ENCODE assay signal across 8 cellular contexts in the genomic region with DNA sequence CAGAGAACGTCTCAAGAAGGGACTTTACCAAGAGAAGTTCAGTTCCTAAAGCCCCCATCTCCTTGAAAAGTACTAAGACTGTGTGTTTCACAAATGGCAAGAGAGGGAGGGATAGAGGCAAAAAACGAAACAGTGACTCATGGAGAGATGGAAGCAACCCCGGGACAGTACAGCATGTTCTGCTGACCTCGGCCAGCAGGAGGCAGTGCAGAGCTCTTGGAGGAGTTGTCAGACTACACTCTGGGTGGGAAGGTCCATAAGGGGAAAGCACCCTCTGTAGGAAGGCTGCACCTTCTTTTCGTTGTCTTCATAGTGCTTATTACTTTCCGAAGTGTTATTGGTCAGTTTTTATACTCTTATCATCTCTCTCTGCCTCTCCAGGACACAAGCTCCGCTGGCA.
A peak's percentile ranks its signal among the peaks of the same experiment; 100 is the strongest.
DNase-seq lines count a peak whose midpoint lies in the region; ATAC-seq, FAIRE-seq and TF ChIP-seq lines count a peak whose summit lies in the region.

No MANE protein-coding gene starts in this region.

- H3K36me3 ChIP-seq in BJ (ENCODE audit: control insufficient read depth, insufficient read depth, low read length) (no peaks in the 10 kb centered on the region), esophagus muscularis mucosa (no peaks in the 10 kb centered on the region), pancreas (no peaks in the 10 kb centered on the region)

- H3K4me1 ChIP-seq in esophagus muscularis mucosa (no peaks in the 10 kb centered on the region), pancreas (no peaks in the 10 kb centered on the region)

- no peak overlapping the region for H3K27ac ChIP-seq in esophagus muscularis mucosa (replicated peaks in 1 of 4)
- H3K27ac ChIP-seq in pancreas, result no peak overlapping the region

- 45% methylated on average over 7 of the region's 7 CpGs for WGBS in esophagus muscularis mucosa
- WGBS in pancreas, 2 donors, result 35 to 49% methylated on average over 7 of the region's 7 CpGs

- H3K4me3 ChIP-seq in BJ (ENCODE audit: low read depth, low read length) (no peak overlapping the region), esophagus muscularis mucosa (no peak overlapping the region), pancreas (no peak overlapping the region)

- intact Hi-C loops in esophagus muscularis mucosa (cut with DNase I), result loop anchor here (10.0 kb wide), 1 partner anchor 796 kb away; no protein-coding TSS in a partner anchor
- intact Hi-C loops in pancreas (cut with DNase I), result no loop called here

- DNase-seq in BJ (ENCODE audit: low read depth), result no peak
- peak; percentile 58 for DNase-seq in GM20000 (ENCODE audit: low spot score)
- DNase-seq in NCI-H2081 treated with DMSO at 0.1 percent for 48 hours (lab: John Stamatoyannopoulos, UW), result peak; percentile 6
- DNase-seq in activated CD8-positive, alpha-beta memory T cell treated with anti-CD3 and anti-CD28 coated beads for 24 hours, result peak; percentile 90
- no peak for DNase-seq in esophagus muscularis mucosa (ENCODE audit: extremely low spot score)
- DNase-seq in pancreas, result peak in 5 of 6 donors; percentile 17 to 81 (median 42)

- H3K9me3 ChIP-seq in esophagus muscularis mucosa (no peaks in the 10 kb centered on the region), pancreas (no peaks in the 10 kb centered on the region)

- TF ChIP-seq EP300 in esophagus muscularis mucosa (IDR thresholded peaks at IDR 0.05), result no peak

- TF ChIP-seq POLR2A in esophagus muscularis mucosa (IDR thresholded peaks at IDR 0.05; ENCODE audit: low read depth), result no peak

- POLR2A ChIA-PET in BJ (lab: Charles Lee), result no interaction called here

- no peak for FAIRE-seq in pancreas (lab: Jason Lieb, UNC)

- CTCF ChIA-PET in BJ (lab: Yijun Ruan, JAX), result interaction anchor here (0.6 to 7.5 kb wide), 17 partner anchors 8 to 863 kb away, joined by 3 to 65 read pairs (median 5); a partner anchor contains a TSS

- TF ChIP-seq CTCF in BJ (IDR thresholded peaks at IDR 0.05; ENCODE audit: insufficient read depth, low read depth, low read length) (peak; percentile 50), GM20000 (IDR thresholded peaks at IDR 0.05; ENCODE audit: extremely low read depth, missing control alignments) (peak; percentile 52), esophagus muscularis mucosa (IDR thresholded peaks at IDR 0.05) (peak in 2 of 3 experiments; percentile 19 to 26), pancreas (IDR thresholded peaks at IDR 0.05) (peak in 3 of 4 donors; percentile 17 to 37 (median 28))

- ATAC-seq in pancreas, result peak; percentile 50 to 72 (median 66)
- no peak for ATAC-seq in GM21447 (IDR thresholded peaks at IDR 0.05; ENCODE audit: unreplicated experiment)
- ATAC-seq in GM18909 (IDR thresholded peaks at IDR 0.05; ENCODE audit: poor library complexity, unreplicated experiment), result no peak

- H3K27me3 ChIP-seq in BJ (ENCODE audit: control insufficient read depth, insufficient read depth, low read length) (peaks cover 1% of the 10 kb centered on the region; the same call in 1 of the 2 replicates), esophagus muscularis mucosa (peaks cover 0 to 20% (median 0%) of the 10 kb centered on the region in 4 donors), pancreas (no peaks in the 10 kb centered on the region)

Comparison
In these comparisons a context has a peak if more than half of its experiments do, and no peak if none do; other contexts are left out.
1. DNase-seq: peak in GM20000 (single experiment), NCI-H2081 treated with DMSO at 0.1 percent for 48 hours (single experiment), activated CD8-positive, alpha-beta memory T cell treated with anti-CD3 and anti-CD28 coated beads for 24 hours (single experiment) and pancreas (5 of 6); none in BJ (single experiment) and esophagus muscularis mucosa (single experiment).
2. ATAC-seq: peak in pancreas (4 of 4); none in GM21447 (single experiment) and GM18909 (single experiment).
3. Peak in every context shown above with its lines, with median percentiles within 50 percentile points of each other: CTCF ChIP-seq.